Comparison of ENCODE assay signal across 1 cellular context in the genomic region with DNA sequence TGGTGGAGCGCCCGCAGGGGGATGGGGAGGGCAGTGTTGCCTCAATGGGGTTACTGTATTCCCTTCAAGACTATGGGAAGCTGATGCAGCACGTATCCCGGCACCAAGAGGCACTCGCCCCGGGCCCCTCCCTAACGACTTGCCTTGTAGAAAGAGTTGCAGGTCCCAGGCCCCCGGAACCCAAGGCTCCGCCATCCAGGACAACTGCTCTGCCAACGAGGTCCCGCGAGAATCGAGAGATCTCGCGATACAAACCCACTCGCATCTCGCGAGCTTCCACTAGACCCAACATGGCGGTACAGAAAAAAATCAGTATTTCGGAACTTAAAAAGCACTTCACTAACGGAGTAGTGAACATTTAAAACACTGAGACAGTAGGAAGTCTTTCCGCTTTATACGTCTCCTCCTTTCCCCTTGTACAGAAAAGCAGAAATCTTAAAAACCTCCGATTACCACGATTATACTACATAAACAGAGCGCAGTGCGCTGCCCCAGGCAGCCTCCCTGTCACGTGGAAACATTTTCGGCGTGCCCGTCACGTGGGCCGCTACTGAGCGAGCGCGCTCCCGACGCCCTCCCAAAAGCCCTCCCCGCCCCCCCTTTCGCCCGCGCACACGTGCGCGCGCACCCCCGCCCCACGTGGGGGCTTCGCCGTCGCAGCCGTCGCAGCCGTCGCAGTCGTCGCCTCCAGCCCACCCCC.
TF ChIP-seq lines count a peak whose summit lies in the region.

Gene ZZZ3 (minus strand): TSS at position 217 of the 700 bp plus-strand sequence. CDS start 49,304 bp downstream, outside the sequence.

TF ChIP-seq in HepG2, 621 proteins besides CTCF, POLR2A, EP300 and RAD21 (continued from another document and continues in another):
- TF ChIP-seq, protein P1, sequence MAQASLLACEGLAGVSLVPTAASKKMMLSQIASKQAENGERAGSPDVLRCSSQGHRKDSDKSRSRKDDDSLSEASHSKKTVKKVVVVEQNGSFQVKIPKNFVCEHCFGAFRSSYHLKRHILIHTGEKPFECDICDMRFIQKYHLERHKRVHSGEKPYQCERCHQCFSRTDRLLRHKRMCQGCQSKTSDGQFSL (CRISPR knock-in tag; IDR thresholded peaks at IDR 0.05) = peak; percentile 94
- TF ChIP-seq FOXC1 (CRISPR knock-in tag; IDR thresholded peaks at IDR 0.05; ENCODE audit: borderline replicate concordance) = no peak
- TF ChIP-seq ZNF747 (CRISPR knock-in tag; IDR thresholded peaks at IDR 0.05; ENCODE audit: borderline replicate concordance) = peak; percentile 48
- TF ChIP-seq SMC3 (IDR thresholded peaks at IDR 0.05; ENCODE audit: low read length) = no peak
- TF ChIP-seq ZNF775 (CRISPR knock-in tag; IDR thresholded peaks at IDR 0.05; ENCODE audit: borderline replicate concordance) = no peak
- no peak; the same call in 1 of the 2 replicates for TF ChIP-seq ZNF580 (CRISPR knock-in tag; IDR thresholded peaks at IDR 0.05; ENCODE audit: borderline replicate concordance, low read depth)
- TF ChIP-seq TCF12 (IDR thresholded peaks at IDR 0.05) = no peak
- no peak for TF ChIP-seq TCF12 (CRISPR knock-in tag; IDR thresholded peaks at IDR 0.05)
- 0 out of 2 replicates have a peak, but pooled peaks have one; percentile 28 for TF ChIP-seq ATF2 (CRISPR knock-in tag; IDR thresholded peaks at IDR 0.05)
- TF ChIP-seq, protein P2, sequence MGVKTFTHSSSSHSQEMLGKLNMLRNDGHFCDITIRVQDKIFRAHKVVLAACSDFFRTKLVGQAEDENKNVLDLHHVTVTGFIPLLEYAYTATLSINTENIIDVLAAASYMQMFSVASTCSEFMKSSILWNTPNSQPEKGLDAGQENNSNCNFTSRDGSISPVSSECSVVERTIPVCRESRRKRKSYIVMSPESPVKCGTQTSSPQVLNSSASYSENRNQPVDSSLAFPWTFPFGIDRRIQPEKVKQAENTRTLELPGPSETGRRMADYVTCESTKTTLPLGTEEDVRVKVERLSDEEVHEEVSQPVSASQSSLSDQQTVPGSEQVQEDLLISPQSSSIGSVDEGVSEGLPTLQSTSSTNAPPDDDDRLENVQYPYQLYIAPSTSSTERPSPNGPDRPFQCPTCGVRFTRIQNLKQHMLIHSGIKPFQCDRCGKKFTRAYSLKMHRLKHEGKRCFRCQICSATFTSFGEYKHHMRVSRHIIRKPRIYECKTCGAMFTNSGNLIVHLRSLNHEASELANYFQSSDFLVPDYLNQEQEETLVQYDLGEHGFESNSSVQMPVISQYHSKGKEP (CRISPR knock-in tag; IDR thresholded peaks at IDR 0.05) = peak; percentile 21; the same call in 1 of the 2 replicates
- no peak for TF ChIP-seq ZNF34 (CRISPR knock-in tag; IDR thresholded peaks at IDR 0.05; ENCODE audit: borderline replicate concordance)
- no peak for TF ChIP-seq GTF2F1 (IDR thresholded peaks at IDR 0.05; ENCODE audit: low read length)
- TF ChIP-seq RBM22 (optimal IDR thresholded peaks at IDR 0.05; ENCODE audit: low read length) = no peak
- peak; percentile 48; the same call in 1 of the 2 replicates for TF ChIP-seq HDAC1 (CRISPR knock-in tag; IDR thresholded peaks at IDR 0.05)
- TF ChIP-seq HMG20B (CRISPR knock-in tag; conservative IDR thresholded peaks at IDR 0.05) = no peak
- TF ChIP-seq AKAP8 (CRISPR knock-in tag; IDR thresholded peaks at IDR 0.05) = no peak
- no peak for TF ChIP-seq ZNF629 (CRISPR knock-in tag; conservative IDR thresholded peaks at IDR 0.05)
- TF ChIP-seq ZNF282 (IDR thresholded peaks at IDR 0.05; ENCODE audit: partially characterized antibody) = no peak
- TF ChIP-seq HDAC2 (CRISPR knock-in tag; IDR thresholded peaks at IDR 0.05) = no peak; the same call in 1 of the 2 replicates
- TF ChIP-seq IRF2 (CRISPR knock-in tag; IDR thresholded peaks at IDR 0.05) = peak; percentile 53; the same call in 1 of the 2 replicates
- TF ChIP-seq ZNF468 (CRISPR knock-in tag; IDR thresholded peaks at IDR 0.05) = no peak
- TF ChIP-seq MED8 (CRISPR knock-in tag; IDR thresholded peaks at IDR 0.05; ENCODE audit: insufficient replicate concordance) = peak; percentile 20
- no peak for TF ChIP-seq PHF21A (CRISPR knock-in tag; IDR thresholded peaks at IDR 0.05)
- TF ChIP-seq ZFP90 (CRISPR knock-in tag; IDR thresholded peaks at IDR 0.05; ENCODE audit: borderline replicate concordance) = no peak
- no peak; the same call in 1 of the 2 replicates for TF ChIP-seq ZNF749 (CRISPR knock-in tag; IDR thresholded peaks at IDR 0.05; ENCODE audit: borderline replicate concordance)
- peak; percentile 34; the same call in 1 of the 2 replicates for TF ChIP-seq TBX2 (CRISPR knock-in tag; IDR thresholded peaks at IDR 0.05; ENCODE audit: borderline replicate concordance)
- TF ChIP-seq ZNF777 (CRISPR knock-in tag; IDR thresholded peaks at IDR 0.05) = peak; percentile 39; the same call in 1 of the 2 replicates
- no peak for TF ChIP-seq ZNF562 (CRISPR knock-in tag; IDR thresholded peaks at IDR 0.05; ENCODE audit: borderline replicate concordance)
- TF ChIP-seq TP53 (CRISPR knock-in tag; conservative IDR thresholded peaks at IDR 0.05) = no peak; the same call in 1 of the 2 replicates
- TF ChIP-seq JDP2 (CRISPR knock-in tag; IDR thresholded peaks at IDR 0.05; ENCODE audit: borderline replicate concordance) = no peak; the same call in 1 of the 2 replicates
- no peak for TF ChIP-seq PRPF4 (IDR thresholded peaks at IDR 0.05; ENCODE audit: low read depth, low read length, poor library complexity, severe bottlenecking)
- peak; percentile 68; the same call in 1 of the 2 replicates for TF ChIP-seq SPEN (CRISPR knock-in tag; IDR thresholded peaks at IDR 0.05; ENCODE audit: low read depth)
- TF ChIP-seq ZNF367 (CRISPR knock-in tag; IDR thresholded peaks at IDR 0.05; ENCODE audit: borderline replicate concordance) = no peak
- no peak for TF ChIP-seq ZNF549 (CRISPR knock-in tag; IDR thresholded peaks at IDR 0.05)
- peak; percentile 98; the same call in 1 of the 2 replicates for TF ChIP-seq SP140L (CRISPR knock-in tag; IDR thresholded peaks at IDR 0.05; ENCODE audit: borderline replicate concordance)
- TF ChIP-seq FOSL2 (CRISPR knock-in tag; IDR thresholded peaks at IDR 0.05) = no peak; the same call in 1 of the 2 replicates
- TF ChIP-seq MEIS1 (CRISPR knock-in tag; IDR thresholded peaks at IDR 0.05; ENCODE audit: borderline replicate concordance) = 0 out of 2 replicates have a peak, but pooled peaks have one; percentile 78
- no peak for TF ChIP-seq ZKSCAN5 (CRISPR knock-in tag; IDR thresholded peaks at IDR 0.05)
- peak; percentile 31; the same call in 1 of the 2 replicates for TF ChIP-seq SALL2 (CRISPR knock-in tag; IDR thresholded peaks at IDR 0.05)
- no peak for TF ChIP-seq ZFYVE20 (CRISPR knock-in tag; IDR thresholded peaks at IDR 0.05; ENCODE audit: borderline replicate concordance, low read depth)
- peak; percentile 18 for TF ChIP-seq REPIN1 (CRISPR knock-in tag; IDR thresholded peaks at IDR 0.05; ENCODE audit: borderline replicate concordance, low read depth)
- no peak for TF ChIP-seq RFX5 (IDR thresholded peaks at IDR 0.05; ENCODE audit: low read depth, low read length)
- TF ChIP-seq NCOA1 (CRISPR knock-in tag; IDR thresholded peaks at IDR 0.05) = no peak
- no peak for TF ChIP-seq DNMT3B (CRISPR knock-in tag; conservative IDR thresholded peaks at IDR 0.05)
- TF ChIP-seq MIER2 (CRISPR knock-in tag; IDR thresholded peaks at IDR 0.05) = peak; percentile 33; the same call in 1 of the 2 replicates
- TF ChIP-seq SNAI1 (CRISPR knock-in tag; IDR thresholded peaks at IDR 0.05; ENCODE audit: borderline replicate concordance) = no peak
- TF ChIP-seq, protein P3, sequence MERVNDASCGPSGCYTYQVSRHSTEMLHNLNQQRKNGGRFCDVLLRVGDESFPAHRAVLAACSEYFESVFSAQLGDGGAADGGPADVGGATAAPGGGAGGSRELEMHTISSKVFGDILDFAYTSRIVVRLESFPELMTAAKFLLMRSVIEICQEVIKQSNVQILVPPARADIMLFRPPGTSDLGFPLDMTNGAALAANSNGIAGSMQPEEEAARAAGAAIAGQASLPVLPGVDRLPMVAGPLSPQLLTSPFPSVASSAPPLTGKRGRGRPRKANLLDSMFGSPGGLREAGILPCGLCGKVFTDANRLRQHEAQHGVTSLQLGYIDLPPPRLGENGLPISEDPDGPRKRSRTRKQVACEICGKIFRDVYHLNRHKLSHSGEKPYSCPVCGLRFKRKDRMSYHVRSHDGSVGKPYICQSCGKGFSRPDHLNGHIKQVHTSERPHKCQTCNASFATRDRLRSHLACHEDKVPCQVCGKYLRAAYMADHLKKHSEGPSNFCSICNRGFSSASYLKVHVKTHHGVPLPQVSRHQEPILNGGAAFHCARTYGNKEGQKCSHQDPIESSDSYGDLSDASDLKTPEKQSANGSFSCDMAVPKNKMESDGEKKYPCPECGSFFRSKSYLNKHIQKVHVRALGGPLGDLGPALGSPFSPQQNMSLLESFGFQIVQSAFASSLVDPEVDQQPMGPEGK (CRISPR knock-in tag; IDR thresholded peaks at IDR 0.05) = peak; percentile 80
- TF ChIP-seq RELA (CRISPR knock-in tag; IDR thresholded peaks at IDR 0.05) = no peak
- TF ChIP-seq FUBP1 (CRISPR knock-in tag; IDR thresholded peaks at IDR 0.05; ENCODE audit: borderline replicate concordance) = no peak
- no peak for TF ChIP-seq ZNF121 (CRISPR knock-in tag; IDR thresholded peaks at IDR 0.05)
- 0 out of 2 replicates have a peak, but pooled peaks have one; percentile 50 for TF ChIP-seq MED13 (CRISPR knock-in tag; IDR thresholded peaks at IDR 0.05)
- no peak for TF ChIP-seq WIZ (CRISPR knock-in tag; IDR thresholded peaks at IDR 0.05)
- TF ChIP-seq ZNF263 (CRISPR knock-in tag; IDR thresholded peaks at IDR 0.05) = no peak
- 0 out of 2 replicates have a peak, but pooled peaks have one; percentile 61 for TF ChIP-seq HOXA5 (CRISPR knock-in tag; IDR thresholded peaks at IDR 0.05)
- no peak for TF ChIP-seq NFKBIZ (CRISPR knock-in tag; IDR thresholded peaks at IDR 0.05)
- no peak for TF ChIP-seq ZNF383 (CRISPR knock-in tag; IDR thresholded peaks at IDR 0.05; ENCODE audit: borderline replicate concordance)
- no peak for TF ChIP-seq ZNF572 (CRISPR knock-in tag; IDR thresholded peaks at IDR 0.05)
- 0 out of 2 replicates have a peak, but pooled peaks have one; percentile 56 for TF ChIP-seq AFF4 (CRISPR knock-in tag; IDR thresholded peaks at IDR 0.05)
- peak; percentile 64; the same call in 1 of the 2 replicates for TF ChIP-seq FOXK1 (CRISPR knock-in tag; IDR thresholded peaks at IDR 0.05; ENCODE audit: borderline replicate concordance, low read depth)
- TF ChIP-seq ZNF670 (CRISPR knock-in tag; IDR thresholded peaks at IDR 0.05; ENCODE audit: borderline replicate concordance) = 0 out of 2 replicates have a peak, but pooled peaks have one; percentile 39
- TF ChIP-seq ZNF225 (CRISPR knock-in tag; IDR thresholded peaks at IDR 0.05) = no peak
